ENCODE assay signal across 18 cellular contexts in genomic region chr22:49179175-49179574, GRCh38.
DNase-seq lines count a peak whose midpoint lies in the region; ATAC-seq and TF ChIP-seq lines count a peak whose summit lies in the region.
"Had no signal": no experiment of that assay in that cellular context is flagged by ENCODE, and none has a peak within 500 bp of the region (broad histone marks: within the 10 kb centered on the region; RNA-seq: fewer than 3 reads in every experiment).

No MANE protein-coding gene starts in this region.

- H3K4me3 ChIP-seq in spleen, result no peak overlapping the region
- H3K4me3 ChIP-seq: BLaER1 treated with 17β-estradiol and CSF1 and Interleukin-3, amounts not matched to agents 10 nM and 100 nM had no signal

- TF ChIP-seq POLR2A in spleen (IDR thresholded peaks at IDR 0.05), result no peak

- no peaks in the 10 kb centered on the region for H3K9me3 ChIP-seq in spleen
- H3K9me3 ChIP-seq: BLaER1 treated with 17β-estradiol and CSF1 and Interleukin-3, amounts not matched to agents 10 nM and 100 nM had no signal

- no peak overlapping the region for H3K27ac ChIP-seq in spleen
- H3K27ac ChIP-seq: BLaER1 treated with 17β-estradiol and CSF1 and Interleukin-3, amounts not matched to agents 10 nM and 100 nM had no signal

- WGBS in spleen, 5 donors, result 85 to 91% (median 88%) methylated on average over 18 of the region's 18 CpGs

- H3K27me3 Mint-ChIP-seq in chondrocyte (ENCODE audit: low read depth), result no peaks in the 10 kb centered on the region

- no peak for ATAC-seq in GM21723 (IDR thresholded peaks at IDR 0.05; ENCODE audit: unreplicated experiment)
- ATAC-seq: CD8-positive, alpha-beta T cell; HCT116 had no signal

- H3K36me3 ChIP-seq in spleen, result no peaks in the 10 kb centered on the region
- H3K36me3 ChIP-seq: BLaER1 treated with 17β-estradiol and CSF1 and Interleukin-3, amounts not matched to agents 10 nM and 100 nM had no signal

- H3K4me1 Mint-ChIP-seq in chondrocyte (ENCODE audit: low read depth), result no peaks in the 10 kb centered on the region
- H3K4me1 Mint-ChIP-seq: B cell had no signal

- H3K9me3 Mint-ChIP-seq in chondrocyte (ENCODE audit: low read depth), result peaks cover 8% of the 10 kb centered on the region
- H3K9me3 Mint-ChIP-seq: CD8-positive, alpha-beta T cell had no signal

- DNase-seq in NCI-H1092 treated with DMSO at 0.1 percent for 48 hours (lab: John Stamatoyannopoulos, UW) (peak; percentile 20), NCI-H1092 (lab: John Stamatoyannopoulos, UW) (no peak), NCI-H2081 (lab: John Stamatoyannopoulos, UW) (peak; percentile 17 to 70), chondrocyte (ENCODE audit: low spot score) (peak; percentile 68), spleen (peak; percentile 58), amygdala (lab: John Stamatoyannopoulos, UW) (no peak)
- DNase-seq: 8988T; CD8-positive, alpha-beta T cell; COR-L47; DMS 273 treated with DMSO at 0.1 percent for 48 hours; DMS79 treated with DMSO at 0.1 percent for 48 hours; GF-D8; GOT3; IMR-90 had no signal

- H3K4me3 Mint-ChIP-seq in chondrocyte (ENCODE audit: unreplicated experiment), result no peak overlapping the region
- H3K4me3 Mint-ChIP-seq: B cell; CD8-positive, alpha-beta T cell had no signal

- intact Hi-C loops in spleen (cut with DNase I; ENCODE audit: low total_unique reads), result no loop called here

- H3K36me3 Mint-ChIP-seq in chondrocyte (ENCODE audit: low read depth), result no peaks in the 10 kb centered on the region
- H3K36me3 Mint-ChIP-seq: CD8-positive, alpha-beta T cell had no signal

- H3K27me3 ChIP-seq in spleen (replicated peaks in 1 of 7), result peaks cover 0 to 47% (median 0%) of the 10 kb centered on the region in 7 donors

- H3K27ac Mint-ChIP-seq in chondrocyte (ENCODE audit: unreplicated experiment), result no peak overlapping the region
- H3K27ac Mint-ChIP-seq: B cell; CD8-positive, alpha-beta T cell had no signal

- H3K4me1 ChIP-seq in spleen, result no peaks in the 10 kb centered on the region

- TF ChIP-seq CTCF in chondrocyte (IDR thresholded peaks at IDR 0.05), result no peak
- TF ChIP-seq CTCF in spleen (IDR thresholded peaks at IDR 0.05 in 8 of 11, conservative IDR thresholded peaks at IDR 0.05 in 3 of 11), result no peak

Comparison
In these comparisons a context has a peak if more than half of its experiments do, and no peak if none do; other contexts are left out.
1. DNase-seq: peak in NCI-H1092 treated with DMSO at 0.1 percent for 48 hours (single experiment), NCI-H2081 (2 of 2), chondrocyte (single experiment) and spleen (single experiment); none in NCI-H1092 (single experiment) and amygdala (0 of 56).